8 cellular contexts compared by ENCODE assay signal in the genomic region with DNA sequence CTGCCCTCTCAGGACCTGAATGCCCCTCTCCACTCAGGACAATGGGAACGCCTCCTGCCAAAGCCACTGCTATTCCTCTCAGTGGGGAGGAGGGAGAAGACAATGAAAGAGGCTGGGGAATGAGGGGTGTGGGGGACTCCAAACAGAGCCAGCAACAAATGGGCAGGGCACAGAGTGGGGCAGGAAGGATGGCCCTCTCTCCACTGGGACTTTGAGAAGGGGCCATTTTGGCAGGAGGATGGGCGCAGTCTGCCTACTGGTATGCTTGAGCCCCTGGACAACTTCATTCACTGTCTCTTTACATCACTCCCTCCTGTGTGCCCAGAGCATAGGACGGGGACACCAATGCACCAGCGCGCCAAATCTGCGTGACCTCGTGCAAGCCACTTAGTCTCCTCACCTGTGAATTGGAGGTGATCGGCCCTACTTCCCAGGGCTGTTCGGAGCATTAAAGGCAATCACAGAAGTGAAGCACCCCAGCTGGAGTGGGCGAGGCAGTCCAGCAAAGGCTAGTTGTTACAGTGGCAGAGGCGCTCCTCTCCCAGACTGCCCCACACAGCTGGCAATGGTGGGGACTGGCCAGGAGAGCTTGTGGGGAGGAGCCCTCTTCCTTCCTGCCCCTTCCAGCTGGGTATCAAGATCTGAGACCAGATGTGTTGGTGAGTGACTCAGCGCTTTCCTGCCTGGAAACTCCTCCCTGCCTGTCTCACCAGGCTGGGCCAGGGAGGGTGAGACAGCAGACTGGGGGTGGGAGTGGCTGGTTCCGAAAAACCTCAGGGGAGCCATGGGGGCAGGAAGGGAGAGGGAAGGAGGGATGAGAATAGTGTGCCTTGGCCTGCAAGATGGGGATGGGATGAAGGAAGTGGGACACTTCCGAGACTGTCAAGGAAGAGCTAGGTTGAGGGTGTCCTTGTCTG. TPM values are rescaled to one million over a fixed set of nuclear protein-coding genes. Genes with fewer than 3 reads are reported as not detected.
DNase-seq lines count a peak whose midpoint lies in the region; ATAC-seq and TF ChIP-seq lines count a peak whose summit lies in the region.

No MANE protein-coding gene starts in this region.

- ATAC-seq in HG02973 (IDR thresholded peaks at IDR 0.05; ENCODE audit: unreplicated experiment) = no peak

- TF ChIP-seq EP300 in esophagus muscularis mucosa (IDR thresholded peaks at IDR 0.05) = no peak

- TF ChIP-seq CTCF in NB4 (IDR thresholded peaks at IDR 0.05; ENCODE audit: low read depth, low read length) = no peak
- no peak for TF ChIP-seq CTCF in esophagus muscularis mucosa (IDR thresholded peaks at IDR 0.05)
- no peak for TF ChIP-seq CTCF in GM13976 (IDR thresholded peaks at IDR 0.05; ENCODE audit: borderline replicate concordance, control extremely low read depth, extremely low read depth, insufficient read depth, missing control alignments)

- DNase-seq in ELR (ENCODE audit: low read depth) (peak; percentile 94), NB4 (ENCODE audit: low read depth) (peak; percentile 89), iPS-NIHi11 (ENCODE audit: low spot score) (peak; percentile 68), esophagus muscularis mucosa (ENCODE audit: extremely low spot score) (no peak), GM13976 (ENCODE audit: low spot score) (no peak)
- DNase-seq in activated naive CD4-positive, alpha-beta T cell treated with anti-CD3 and anti-CD28 coated beads, Interleukin-2, amount 10 ng/mL, durations not matched to agents 7 days and 5 days = peak; percentile 54

- peaks cover 50% of the 10 kb centered on the region for H3K27me3 Mint-ChIP-seq in activated naive CD4-positive, alpha-beta T cell treated with anti-CD3 and anti-CD28 coated beads, Interleukin-2, amount 10 ng/mL, durations not matched to agents 7 days and 5 days

- H3K36me3 Mint-ChIP-seq in activated naive CD4-positive, alpha-beta T cell treated with anti-CD3 and anti-CD28 coated beads, Interleukin-2, amount 10 ng/mL, durations not matched to agents 7 days and 5 days = no peaks in the 10 kb centered on the region

- H3K9me3 ChIP-seq in subcutaneous abdominal adipose tissue (ENCODE audit: control insufficient read depth in 5 of 5, low read length in 5 of 5) (no peaks in the 10 kb centered on the region), esophagus muscularis mucosa (no peaks in the 10 kb centered on the region)

- H3K36me3 ChIP-seq in subcutaneous abdominal adipose tissue (ENCODE audit: control insufficient read depth in 5 of 5, insufficient read depth in 5 of 5, low read length in 5 of 5) (no peaks in the 10 kb centered on the region), esophagus muscularis mucosa (no peaks in the 10 kb centered on the region)

- peaks cover 19% of the 10 kb centered on the region for H3K4me1 Mint-ChIP-seq in activated naive CD4-positive, alpha-beta T cell treated with anti-CD3 and anti-CD28 coated beads, Interleukin-2, amount 10 ng/mL, durations not matched to agents 7 days and 5 days

- intact Hi-C loops in esophagus muscularis mucosa (cut with DNase I) = no loop called here

- H3K27me3 ChIP-seq in subcutaneous abdominal adipose tissue (ENCODE audit: control insufficient read depth in 5 of 5, insufficient read depth in 4 of 5, low read length in 5 of 5) (no peaks in the 10 kb centered on the region), esophagus muscularis mucosa (no peaks in the 10 kb centered on the region)

- H3K4me3 ChIP-seq in NB4 (ENCODE audit: low read depth, low read length) (no peak overlapping the region), subcutaneous abdominal adipose tissue (ENCODE audit: low read depth in 1 of 5, low read length in 5 of 5) (peak overlapping the region; percentile 15 to 48 (median 27)), esophagus muscularis mucosa (no peak overlapping the region)

- no peak overlapping the region for H3K4me3 Mint-ChIP-seq in activated naive CD4-positive, alpha-beta T cell treated with anti-CD3 and anti-CD28 coated beads, Interleukin-2, amount 10 ng/mL, durations not matched to agents 7 days and 5 days

- CTCF ChIA-PET in activated naive CD4-positive, alpha-beta T cell treated with anti-CD3 and anti-CD28 coated beads, Interleukin-2, amount 10 ng/mL, durations not matched to agents 7 days and 5 days (lab: Charles Lee) = interaction anchor here (2.1 kb wide), 1 partner anchor 12 kb away, joined by 9 read pairs; no protein-coding TSS in a partner anchor

- H3K4me1 ChIP-seq in subcutaneous abdominal adipose tissue (ENCODE audit: control insufficient read depth in 5 of 5, insufficient read depth in 5 of 5, low read length in 5 of 5) = peaks cover 5 to 15% (median 13%) of the 10 kb centered on the region in 5 donors
- H3K4me1 ChIP-seq in esophagus muscularis mucosa = peaks cover 14% of the 10 kb centered on the region in 4 donors

- peak overlapping the region; percentile 42 for H3K27ac Mint-ChIP-seq in activated naive CD4-positive, alpha-beta T cell treated with anti-CD3 and anti-CD28 coated beads, Interleukin-2, amount 10 ng/mL, durations not matched to agents 7 days and 5 days

- in situ Hi-C loops in GM13976 (cut with MboI; ENCODE audit: low sequenced_read_pairs, unreplicated experiment) = no loop called here

- 55% methylated on average over 14 of the region's 14 CpGs for WGBS in esophagus muscularis mucosa

- no peak overlapping the region for H3K9ac ChIP-seq in subcutaneous abdominal adipose tissue (ENCODE audit: low read length in 5 of 5)

- H3K27ac ChIP-seq in subcutaneous abdominal adipose tissue (ENCODE audit: low read depth, low read length) = no peak overlapping the region
- peak overlapping the region in 2 of 4 donors; percentile 5 to 14 for H3K27ac ChIP-seq in esophagus muscularis mucosa (replicated peaks in 1 of 4)

- no peaks in the 10 kb centered on the region for H3K9me3 Mint-ChIP-seq in activated naive CD4-positive, alpha-beta T cell treated with anti-CD3 and anti-CD28 coated beads, Interleukin-2, amount 10 ng/mL, durations not matched to agents 7 days and 5 days

- TF ChIP-seq POLR2A in NB4 (IDR thresholded peaks at IDR 0.05; ENCODE audit: extremely low read depth, insufficient read length) (no peak), esophagus muscularis mucosa (IDR thresholded peaks at IDR 0.05; ENCODE audit: low read depth) (no peak)

RNA-seq across cellular contexts. Expression of a gene that starts 22.4 kb away (rescaled TPM):
- total RNA-seq in esophagus muscularis mucosa = 100 to 1,000 TPM; 111 to 201 (median 153) TPM

Comparison
In these comparisons a context has a peak if more than half of its experiments do, and no peak if none do; other contexts are left out.
1. DNase-seq: peak in ELR (single experiment), NB4 (single experiment), activated naive CD4-positive, alpha-beta T cell treated with anti-CD3 and anti-CD28 coated beads, Interleukin-2, amount 10 ng/mL, durations not matched to agents 7 days and 5 days (single experiment) and iPS-NIHi11 (single experiment); none in esophagus muscularis mucosa (single experiment) and GM13976 (single experiment).
2. H3K4me3 ChIP-seq: peak in subcutaneous abdominal adipose tissue (5 of 5); none in NB4 (single experiment) and esophagus muscularis mucosa (0 of 4).